ENCODE assay signal across 1 cellular context in genomic region chr10:80289451-80290287, GRCh38.
TF ChIP-seq lines count a peak whose summit lies in the region.

Gene MAT1A, minus strand, starts transcription at chr10:80289658. Its CDS starts 235 bp downstream, at chr10:80289423.

TF ChIP-seq in SK-N-SH treated with all-trans-retinoic acid at 6 μM for 48 hours, 23 proteins besides CTCF, POLR2A, EP300 and RAD21 (continued from another document):
- TF ChIP-seq TSHZ2 (CRISPR knock-in tag; IDR thresholded peaks at IDR 0.05): no peak
- no peak for TF ChIP-seq ZNF70 (CRISPR knock-in tag; IDR thresholded peaks at IDR 0.05)
- TF ChIP-seq ESRRG (CRISPR knock-in tag; IDR thresholded peaks at IDR 0.05): no peak
- TF ChIP-seq ZNF8 (CRISPR knock-in tag; IDR thresholded peaks at IDR 0.05): no peak
- no peak for TF ChIP-seq ZNF565 (CRISPR knock-in tag; conservative IDR thresholded peaks at IDR 0.05; ENCODE audit: low read depth)
- TF ChIP-seq SNAI2 (CRISPR knock-in tag; IDR thresholded peaks at IDR 0.05): no peak
- no peak for TF ChIP-seq ZFP3 (CRISPR knock-in tag; IDR thresholded peaks at IDR 0.05)
- no peak for TF ChIP-seq RARB (CRISPR knock-in tag; IDR thresholded peaks at IDR 0.05)
- TF ChIP-seq ZC3H10 (CRISPR knock-in tag; IDR thresholded peaks at IDR 0.05): no peak
- TF ChIP-seq POU6F1 (CRISPR knock-in tag; IDR thresholded peaks at IDR 0.05; ENCODE audit: borderline replicate concordance, low read depth): no peak
- no peak for TF ChIP-seq ISL1 (CRISPR knock-in tag; IDR thresholded peaks at IDR 0.05)
- TF ChIP-seq CSDC2 (CRISPR knock-in tag; IDR thresholded peaks at IDR 0.05): no peak
